28 cellular contexts compared by ENCODE assay signal in the genomic region with DNA sequence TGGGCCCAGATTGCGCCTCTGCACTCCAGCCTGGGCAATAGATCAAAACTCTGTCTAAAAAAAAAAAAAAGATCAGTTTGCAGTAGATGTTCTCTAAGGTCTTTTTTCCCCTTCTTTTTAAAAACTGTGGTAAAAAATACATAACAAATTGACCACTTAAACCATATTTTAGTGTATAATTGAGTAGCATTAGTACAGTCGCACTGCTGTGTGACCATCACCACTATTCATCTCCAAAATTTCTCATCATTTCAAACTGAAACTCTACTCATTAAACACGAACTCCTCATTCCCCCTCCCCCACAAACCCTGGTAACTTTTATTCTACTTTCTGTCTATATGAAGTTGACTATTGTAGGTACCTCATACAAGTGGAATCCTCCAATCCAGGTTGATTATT.
"Had no signal": no experiment of that assay in that cellular context is flagged by ENCODE, and none has a peak within 500 bp of the region (broad histone marks: within the 10 kb centered on the region; RNA-seq: fewer than 3 reads in every experiment).

No MANE protein-coding gene starts in this region.

- H3K4me3 ChIP-seq: stomach, suprapubic skin, testis, thoracic aorta, thyroid gland, tibial artery, tibial nerve, transverse colon, upper lobe of left lung, upper lobe of right lung, uterus, vagina had no signal

- H3K27ac ChIP-seq: stomach, suprapubic skin, testis, thoracic aorta, thyroid gland, tibial artery, tibial nerve, transverse colon, upper lobe of left lung, upper lobe of right lung, uterus, vagina had no signal

- H3K9me3 ChIP-seq: stomach, suprapubic skin, testis, thoracic aorta, thyroid gland, tibial artery, tibial nerve, transverse colon, upper lobe of left lung, upper lobe of right lung, uterus, vagina had no signal

- FAIRE-seq: urothelium cell line had no signal

- ATAC-seq: stimulated activated memory B cell treated with anti-CD40 and anti-IgM and Interleukin-4, amounts not matched to agents 10 μg/mL and 1 μg/mL and 100 μg/mL, for 72 hours; stimulated activated naive B cell treated with anti-CD40 and anti-IgM and Interleukin-4, amounts not matched to agents 10 μg/mL and 1 μg/mL and 100 μg/mL, for 72 hours; stimulated activated naive CD8-positive, alpha-beta T cell treated with anti-CD3 and anti-CD28 coated beads, Interleukin-15, amount 100 ng/mL, for 72 hours; stimulated activated naive CD8-positive, alpha-beta T cell treated with anti-CD3 and anti-CD28 coated beads, Interleukin-15, Interleukin-2, amounts not matched to agents 100 U/mL and 50 U/mL, for 24 hours; upper lobe of right lung had no signal

- H3K9me3 Mint-ChIP-seq: stimulated activated memory B cell treated with anti-CD40 and anti-IgM and Interleukin-4, amounts not matched to agents 10 μg/mL and 1 μg/mL and 100 μg/mL, for 72 hours; stimulated activated naive B cell treated with anti-CD40 and anti-IgM and Interleukin-4, amounts not matched to agents 10 μg/mL and 1 μg/mL and 100 μg/mL, for 72 hours; stimulated activated naive CD8-positive, alpha-beta T cell treated with anti-CD3 and anti-CD28 coated beads, Interleukin-15, amount 100 ng/mL, for 72 hours; stimulated activated naive CD8-positive, alpha-beta T cell treated with anti-CD3 and anti-CD28 coated beads, Interleukin-15, Interleukin-2, amounts not matched to agents 100 ng/mL and 50 ng/mL, for 24 hours; type B pancreatic cell had no signal

- H3K36me3 ChIP-seq: stomach, suprapubic skin, thoracic aorta, thyroid gland, tibial artery, tibial nerve, transverse colon, upper lobe of left lung, upper lobe of right lung, uterus, vagina had no signal

- DNase-seq: stimulated activated CD4-positive, alpha-beta T cell treated with anti-CD3 and anti-CD28 coated beads, Interleukin-2, amount 100 ng/mL, for 48 hours; stimulated activated CD4-positive, alpha-beta T cell treated with anti-CD3 and anti-CD28 coated beads, Interleukin-4, amount 100 ng/mL, for 1 hour; stimulated activated CD4-positive, alpha-beta T cell treated with anti-CD3 and anti-CD28 coated beads, Interleukin-4, amount 100 ng/mL, for 24 hours; stimulated activated CD4-positive, alpha-beta T cell treated with anti-CD3 and anti-CD28 coated beads, Interleukin-4, amount 100 ng/mL, for 4 hours; stimulated activated CD8-positive, alpha-beta memory T cell treated with anti-CD3 and anti-CD28 coated beads, Interleukin-4, amount 100 ng/mL, for 48 hours; stimulated activated naive B cell treated with anti-CD40 and anti-IgM and Interleukin-4, amounts not matched to agents 10 μg/mL and 1 μg/mL and 100 μg/mL, for 72 hours; stimulated activated naive CD4-positive, alpha-beta T cell; stimulated activated naive CD4-positive, alpha-beta T cell treated with Interleukin-2 at 50 U/mL for 16 hours; stimulated activated naive CD8-positive, alpha-beta T cell treated with anti-CD3 and anti-CD28 coated beads, Interleukin-15, amount 100 ng/mL, for 72 hours; stimulated activated naive CD8-positive, alpha-beta T cell treated with anti-CD3 and anti-CD28 coated beads, Interleukin-15, Interleukin-2, amounts not matched to agents 100 U/mL and 50 U/mL, for 24 hours; stomach; substantia nigra; testis; thyroid gland; tibial artery; transverse colon; trophoblast cell; upper lobe of left lung; upper lobe of right lung; uterus had no signal

- H3K27ac Mint-ChIP-seq: stimulated activated memory B cell treated with anti-CD40 and anti-IgM and Interleukin-4, amounts not matched to agents 10 μg/mL and 1 μg/mL and 100 μg/mL, for 72 hours; stimulated activated naive B cell treated with anti-CD40 and anti-IgM and Interleukin-4, amounts not matched to agents 10 μg/mL and 1 μg/mL and 100 μg/mL, for 72 hours; stimulated activated naive CD8-positive, alpha-beta T cell treated with anti-CD3 and anti-CD28 coated beads, Interleukin-15, amount 100 ng/mL, for 72 hours; stimulated activated naive CD8-positive, alpha-beta T cell treated with anti-CD3 and anti-CD28 coated beads, Interleukin-15, Interleukin-2, amounts not matched to agents 100 ng/mL and 50 ng/mL, for 24 hours; type B pancreatic cell had no signal

- H3K36me3 Mint-ChIP-seq: stimulated activated memory B cell treated with anti-CD40 and anti-IgM and Interleukin-4, amounts not matched to agents 10 μg/mL and 1 μg/mL and 100 μg/mL, for 72 hours; stimulated activated naive B cell treated with anti-CD40 and anti-IgM and Interleukin-4, amounts not matched to agents 10 μg/mL and 1 μg/mL and 100 μg/mL, for 72 hours; type B pancreatic cell had no signal

- H3K4me1 ChIP-seq: stomach, suprapubic skin, testis, thyroid gland, tibial artery, tibial nerve, transverse colon, upper lobe of left lung, upper lobe of right lung, uterus, vagina had no signal

- H3K4me3 Mint-ChIP-seq: stimulated activated memory B cell treated with anti-CD40 and anti-IgM and Interleukin-4, amounts not matched to agents 10 μg/mL and 1 μg/mL and 100 μg/mL, for 72 hours; stimulated activated naive B cell treated with anti-CD40 and anti-IgM and Interleukin-4, amounts not matched to agents 10 μg/mL and 1 μg/mL and 100 μg/mL, for 72 hours; stimulated activated naive CD8-positive, alpha-beta T cell treated with anti-CD3 and anti-CD28 coated beads, Interleukin-15, amount 100 ng/mL, for 72 hours; stimulated activated naive CD8-positive, alpha-beta T cell treated with anti-CD3 and anti-CD28 coated beads, Interleukin-15, Interleukin-2, amounts not matched to agents 100 ng/mL and 50 ng/mL, for 24 hours; type B pancreatic cell had no signal

- H3K27me3 ChIP-seq: stomach, suprapubic skin, testis, thyroid gland, tibial artery, tibial nerve, transverse colon, upper lobe of left lung, upper lobe of right lung, uterus, vagina had no signal

- H3K4me1 Mint-ChIP-seq: stimulated activated memory B cell treated with anti-CD40 and anti-IgM and Interleukin-4, amounts not matched to agents 10 μg/mL and 1 μg/mL and 100 μg/mL, for 72 hours; stimulated activated naive B cell treated with anti-CD40 and anti-IgM and Interleukin-4, amounts not matched to agents 10 μg/mL and 1 μg/mL and 100 μg/mL, for 72 hours; stimulated activated naive CD8-positive, alpha-beta T cell treated with anti-CD3 and anti-CD28 coated beads, Interleukin-15, amount 100 ng/mL, for 72 hours had no signal
